ENCODE assay signal across 8 cellular contexts in genomic region chr5:54309751-54310432, GRCh38. TPM values are rescaled to one million over a fixed set of nuclear protein-coding genes. Genes with fewer than 3 reads are reported as not detected.
DNase-seq lines count a peak whose midpoint lies in the region; ATAC-seq and TF ChIP-seq lines count a peak whose summit lies in the region.

No MANE protein-coding gene starts in this region.

- H3K4me1 ChIP-seq in ectodermal cell (ENCODE audit: control insufficient read depth, insufficient read depth, low read length) (peaks cover 4% of the 10 kb centered on the region), lung (ENCODE audit: control insufficient read depth in 2 of 2, insufficient read depth in 2 of 2, low read length in 2 of 2) (peaks cover 0 to 2% of the 10 kb centered on the region in 2 donors)

- WGBS in ectodermal cell, 2 experiments: 0% methylated on average over 38 of the region's 38 CpGs
- WGBS in lung, 2 donors: 0 to 1% methylated on average over 38 of the region's 38 CpGs

- peak; percentile 14 for DNase-seq in GM10266 (ENCODE audit: extremely low spot score)
- DNase-seq in Jurkat, Clone E6-1 (ENCODE audit: low read depth, low spot score): no peak
- peak; percentile 40 for DNase-seq in activated CD4-positive, alpha-beta T cell treated with anti-CD3 and anti-CD28 coated beads for 48 hours
- peak; percentile 35 for DNase-seq in lung (ENCODE audit: low spot score)
- no peak for DNase-seq in NCI-H1436 treated with DMSO at 0.1 percent for 48 hours (lab: John Stamatoyannopoulos, UW)

- H3K27me3 ChIP-seq in ectodermal cell (ENCODE audit: control insufficient read depth, insufficient read depth, low read length, poor library complexity, severe bottlenecking) (peaks cover 18% of the 10 kb centered on the region), lung (ENCODE audit: control insufficient read depth, insufficient read depth) (no peaks in the 10 kb centered on the region)

- peak overlapping the region; percentile 94 for H3K4me3 Mint-ChIP-seq in stimulated activated memory B cell treated with anti-CD40 and anti-IgM and Interleukin-4, amounts not matched to agents 10 μg/mL and 1 μg/mL and 100 μg/mL, for 72 hours

- peak overlapping the region; percentile 92 for H3K27ac Mint-ChIP-seq in stimulated activated memory B cell treated with anti-CD40 and anti-IgM and Interleukin-4, amounts not matched to agents 10 μg/mL and 1 μg/mL and 100 μg/mL, for 72 hours

- no peaks in the 10 kb centered on the region for H3K36me3 Mint-ChIP-seq in stimulated activated memory B cell treated with anti-CD40 and anti-IgM and Interleukin-4, amounts not matched to agents 10 μg/mL and 1 μg/mL and 100 μg/mL, for 72 hours

- H3K4me3 ChIP-seq in Jurkat, Clone E6-1 (ENCODE audit: low read length): peak overlapping the region; percentile 89
- H3K4me3 ChIP-seq in ectodermal cell (ENCODE audit: insufficient read depth, low read depth, low read length) (peak overlapping the region; percentile 77), lung (peak overlapping the region; percentile 83)

- no peaks in the 10 kb centered on the region for H3K9me3 Mint-ChIP-seq in stimulated activated memory B cell treated with anti-CD40 and anti-IgM and Interleukin-4, amounts not matched to agents 10 μg/mL and 1 μg/mL and 100 μg/mL, for 72 hours

- no peaks in the 10 kb centered on the region for H3K36me3 ChIP-seq in ectodermal cell (ENCODE audit: control insufficient read depth, insufficient read depth, low read length)
- H3K36me3 ChIP-seq in lung (ENCODE audit: control insufficient read depth in 2 of 2, insufficient read depth in 2 of 2, low read length in 2 of 2): no peaks in the 10 kb centered on the region

- peak overlapping the region; percentile 31 for H3K27ac ChIP-seq in ectodermal cell (ENCODE audit: insufficient read depth, low read depth, low read length, poor library complexity, severe bottlenecking)
- H3K27ac ChIP-seq in lung (ENCODE audit: low read depth in 1 of 2, low read length in 1 of 2): peak overlapping the region; percentile 71 to 84

- ATAC-seq in GM21786 (IDR thresholded peaks at IDR 0.05; ENCODE audit: unreplicated experiment): peak; percentile 14
- ATAC-seq in lung (ENCODE audit: insufficient read depth, low FRiP score): peak; percentile 21
- ATAC-seq in stimulated activated memory B cell treated with anti-CD40 and anti-IgM and Interleukin-4, amounts not matched to agents 10 μg/mL and 1 μg/mL and 100 μg/mL, for 72 hours: peak; percentile 50

- H3K4me1 Mint-ChIP-seq in stimulated activated memory B cell treated with anti-CD40 and anti-IgM and Interleukin-4, amounts not matched to agents 10 μg/mL and 1 μg/mL and 100 μg/mL, for 72 hours: peaks cover 25% of the 10 kb centered on the region

- TF ChIP-seq CTCF in GM10266 (IDR thresholded peaks at IDR 0.05; ENCODE audit: control insufficient read depth, insufficient read depth, low read depth, missing control alignments): no peak
- no peak for TF ChIP-seq CTCF in lung (IDR thresholded peaks at IDR 0.05; ENCODE audit: control extremely low read depth, extremely low read depth)

- H3K9me3 ChIP-seq in ectodermal cell (ENCODE audit: control insufficient read depth, low read length): no peaks in the 10 kb centered on the region
- H3K9me3 ChIP-seq in lung (ENCODE audit: control insufficient read depth in 2 of 2, insufficient read depth in 1 of 2, low read length in 1 of 2): no peaks in the 10 kb centered on the region

- no peaks in the 10 kb centered on the region for H3K27me3 Mint-ChIP-seq in stimulated activated memory B cell treated with anti-CD40 and anti-IgM and Interleukin-4, amounts not matched to agents 10 μg/mL and 1 μg/mL and 100 μg/mL, for 72 hours

RNA-seq across cellular contexts. Expression of gene ARL15, which starts 0.5 kb away (rescaled TPM):
- 7.9 TPM for polyA plus RNA-seq in Jurkat, Clone E6-1 (2012; ENCODE audit: insufficient read depth, insufficient read length)
- 27.1 TPM for polyA plus RNA-seq in ectodermal cell (2013, experiment 1 of 4)
- polyA plus RNA-seq in ectodermal cell (2013, experiment 2 of 4): 28.7 TPM
- 19.8 TPM for polyA plus RNA-seq in ectodermal cell (2013, experiment 3 of 4)
- 23.2 TPM for polyA plus RNA-seq in ectodermal cell (2013, experiment 4 of 4)
- 10 to 100 TPM; 18.2 to 66.2 TPM for total RNA-seq in lung
- polyA plus RNA-seq in lung: 10 to 100 TPM in 1 of 2 donors, 1 to 10 TPM in 1; 5.7 to 11.5 TPM

Comparison
In these comparisons a context has a peak if more than half of its experiments do, and no peak if none do; other contexts are left out.
1. DNase-seq: peak in GM10266 (single experiment), activated CD4-positive, alpha-beta T cell treated with anti-CD3 and anti-CD28 coated beads for 48 hours (single experiment) and lung (single experiment); none in Jurkat, Clone E6-1 (single experiment) and NCI-H1436 treated with DMSO at 0.1 percent for 48 hours (single experiment).
2. Peak in every context shown above with its lines, with median percentiles within 50 percentile points of each other: ATAC-seq and H3K4me3 ChIP-seq.